ENCODE assay signal across 10 cellular contexts in genomic region chr17:80262291-80262690, GRCh38. TPM values are rescaled to one million over a fixed set of nuclear protein-coding genes. Genes with fewer than 3 reads are reported as not detected.
DNase-seq lines count a peak whose midpoint lies in the region; ATAC-seq and TF ChIP-seq lines count a peak whose summit lies in the region.
"Had no signal": no experiment of that assay in that cellular context is flagged by ENCODE, and none has a peak within 500 bp of the region (broad histone marks: within the 10 kb centered on the region; RNA-seq: fewer than 3 reads in every experiment).

No MANE protein-coding gene starts in this region.

- H3K27me3 ChIP-seq in iPS-18a (ENCODE audit: control insufficient read depth, insufficient read depth, low read length) = no peaks in the 10 kb centered on the region
- H3K27me3 ChIP-seq: BE2C had no signal

- H3K9ac ChIP-seq in iPS-18a (ENCODE audit: low read length) = peak overlapping the region; percentile 95

- H3K27ac Mint-ChIP-seq in WTC11 = peak overlapping the region; percentile 99
- peak overlapping the region; percentile 77 to 89 for H3K27ac Mint-ChIP-seq in stimulated activated naive CD8-positive, alpha-beta T cell treated with anti-CD3 and anti-CD28 coated beads, Interleukin-15, amount 100 ng/mL, for 72 hours

- ATAC-seq in WTC11 (no peak), HG02623 (IDR thresholded peaks at IDR 0.05; ENCODE audit: unreplicated experiment) (no peak)
- ATAC-seq in stimulated activated naive CD8-positive, alpha-beta T cell treated with anti-CD3 and anti-CD28 coated beads, Interleukin-15, amount 100 ng/mL, for 72 hours = no peak

- peaks cover 23% of the 10 kb centered on the region for H3K4me1 ChIP-seq in iPS-18a (ENCODE audit: control insufficient read depth, low read depth, low read length)

- no peaks in the 10 kb centered on the region for H3K9me3 Mint-ChIP-seq in WTC11
- peaks cover 0 to 5% of the 10 kb centered on the region in 2 donors for H3K9me3 Mint-ChIP-seq in stimulated activated naive CD8-positive, alpha-beta T cell treated with anti-CD3 and anti-CD28 coated beads, Interleukin-15, amount 100 ng/mL, for 72 hours

- no peaks in the 10 kb centered on the region for H3K27me3 Mint-ChIP-seq in WTC11 (ENCODE audit: low read depth)
- no peaks in the 10 kb centered on the region for H3K27me3 Mint-ChIP-seq in stimulated activated naive CD8-positive, alpha-beta T cell treated with anti-CD3 and anti-CD28 coated beads, Interleukin-15, amount 100 ng/mL, for 72 hours

- POLR2A ChIA-PET in WTC11 (lab: Charles Lee) = interaction anchor here (1.3 kb wide), 1 partner anchor 8 kb away, joined by 6 read pairs; no protein-coding TSS in a partner anchor

- DNase-seq in NCI-H82 (lab: John Stamatoyannopoulos, UW) = peak; percentile 20
- no peak for DNase-seq in NCI-H82 treated with DMSO at 0.1 percent for 48 hours (lab: John Stamatoyannopoulos, UW; ENCODE audit: unreplicated experiment)
- no peak for DNase-seq in WTC11 (ENCODE audit: low spot score)
- peak in 1 of 2 donors; percentile 16 for DNase-seq in stimulated activated naive CD8-positive, alpha-beta T cell treated with anti-CD3 and anti-CD28 coated beads, Interleukin-15, amount 100 ng/mL, for 72 hours
- no peak for DNase-seq in NCI-H2029 (lab: John Stamatoyannopoulos, UW)
- DNase-seq in Ammon's horn (ENCODE audit: low spot score) = no peak
- DNase-seq: BE2C, midbrain had no signal

- peak overlapping the region; percentile 80 for H3K4me3 Mint-ChIP-seq in WTC11
- peak overlapping the region; percentile 97 for H3K4me3 Mint-ChIP-seq in stimulated activated naive CD8-positive, alpha-beta T cell treated with anti-CD3 and anti-CD28 coated beads, Interleukin-15, amount 100 ng/mL, for 72 hours

- H3K36me3 ChIP-seq in iPS-18a (ENCODE audit: control insufficient read depth, low read depth, low read length) = no peaks in the 10 kb centered on the region
- H3K36me3 ChIP-seq: BE2C had no signal

- H3K27ac ChIP-seq in iPS-18a (ENCODE audit: low read length) = no peak overlapping the region

- peaks cover 20% of the 10 kb centered on the region for H3K36me3 Mint-ChIP-seq in WTC11

- H3K4me1 Mint-ChIP-seq in WTC11 = peaks cover 57% of the 10 kb centered on the region
- peaks cover 73% of the 10 kb centered on the region for H3K4me1 Mint-ChIP-seq in stimulated activated naive CD8-positive, alpha-beta T cell treated with anti-CD3 and anti-CD28 coated beads, Interleukin-15, amount 100 ng/mL, for 72 hours

- H3K4me3 ChIP-seq in iPS-18a (ENCODE audit: low read length) = no peak overlapping the region

- no peaks in the 10 kb centered on the region for H3K9me3 ChIP-seq in iPS-18a (ENCODE audit: control insufficient read depth, low read depth, low read length)
- H3K9me3 ChIP-seq: BE2C had no signal

- no peak for TF ChIP-seq CTCF in WTC11 (IDR thresholded peaks at IDR 0.05)

- CTCF ChIA-PET in WTC11 (lab: Charles Lee) = interaction anchor here (1.0 to 2.3 kb wide), 2 partner anchors 66 to 138 kb away, joined by 3 to 9 read pairs; no protein-coding TSS in a partner anchor

TF ChIP-seq in WTC11, 78 proteins besides CTCF, POLR2A, EP300 and RAD21:
- TF ChIP-seq, protein P1, sequence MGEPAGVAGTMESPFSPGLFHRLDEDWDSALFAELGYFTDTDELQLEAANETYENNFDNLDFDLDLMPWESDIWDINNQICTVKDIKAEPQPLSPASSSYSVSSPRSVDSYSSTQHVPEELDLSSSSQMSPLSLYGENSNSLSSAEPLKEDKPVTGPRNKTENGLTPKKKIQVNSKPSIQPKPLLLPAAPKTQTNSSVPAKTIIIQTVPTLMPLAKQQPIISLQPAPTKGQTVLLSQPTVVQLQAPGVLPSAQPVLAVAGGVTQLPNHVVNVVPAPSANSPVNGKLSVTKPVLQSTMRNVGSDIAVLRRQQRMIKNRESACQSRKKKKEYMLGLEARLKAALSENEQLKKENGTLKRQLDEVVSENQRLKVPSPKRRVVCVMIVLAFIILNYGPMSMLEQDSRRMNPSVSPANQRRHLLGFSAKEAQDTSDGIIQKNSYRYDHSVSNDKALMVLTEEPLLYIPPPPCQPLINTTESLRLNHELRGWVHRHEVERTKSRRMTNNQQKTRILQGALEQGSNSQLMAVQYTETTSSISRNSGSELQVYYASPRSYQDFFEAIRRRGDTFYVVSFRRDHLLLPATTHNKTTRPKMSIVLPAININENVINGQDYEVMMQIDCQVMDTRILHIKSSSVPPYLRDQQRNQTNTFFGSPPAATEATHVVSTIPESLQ (CRISPR knock-in tag; IDR thresholded peaks at IDR 0.05) = no peak
- no peak for TF ChIP-seq CREB1 (CRISPR knock-in tag; IDR thresholded peaks at IDR 0.05)
- TF ChIP-seq PRRX2 (CRISPR knock-in tag; IDR thresholded peaks at IDR 0.05) = no peak
- no peak for TF ChIP-seq NR1H2 (CRISPR knock-in tag; IDR thresholded peaks at IDR 0.05)
- no peak for TF ChIP-seq ZNF317 (CRISPR knock-in tag; IDR thresholded peaks at IDR 0.05; ENCODE audit: borderline replicate concordance, low read depth)
TF ChIP-seq in WTC11: peak in this region for 0.

RNA-seq across cellular contexts. Expression of gene RNF213, which starts 1.6 kb away (rescaled TPM):
- 70.3 to 72.6 TPM (median 70.5 TPM) in 3 replicates for total RNA-seq in WTC11 (2021)

RNA-seq across cellular contexts. Expression of gene SLC26A11, which starts 42.1 kb away (rescaled TPM):
- 19.1 to 26.4 TPM (median 23.5 TPM) in 3 replicates for total RNA-seq in WTC11 (2021)

RNA-seq across cellular contexts. Expression of gene SGSH, which starts 42.2 kb away (rescaled TPM):
- 22.0 to 27.7 TPM (median 22.0 TPM) in 3 replicates for total RNA-seq in WTC11 (2021)
